ENCODE assay signal across 15 cellular contexts in genomic region chr9:68672215-68672614, GRCh38. TPM values are rescaled to one million over a fixed set of nuclear protein-coding genes. Genes with fewer than 3 reads are reported as not detected.
A peak's percentile ranks its signal among the peaks of the same experiment; 100 is the strongest.
DNase-seq lines count a peak whose midpoint lies in the region; ATAC-seq and TF ChIP-seq lines count a peak whose summit lies in the region.
"Had no signal": no experiment of that assay in that cellular context is flagged by ENCODE, and none has a peak within 500 bp of the region (broad histone marks: within the 10 kb centered on the region; RNA-seq: fewer than 3 reads in every experiment).

No MANE protein-coding gene starts in this region.

- no peak for TF ChIP-seq CTCF in nephron progenitor cell (IDR thresholded peaks at IDR 0.05)

- H3K36me3 Mint-ChIP-seq in activated T-helper 2 cell treated with anti-CD3 and anti-CD28 coated beads, Interferon-gamma antibody, Interleukin-2, Interleukin-4, amounts not matched to agents 10 μg/mL and 5 μg/mL and 100 μg/mL, durations not matched to agents 14 hours and 24 hours and 36 hours (ENCODE audit: low read depth), result no peaks in the 10 kb centered on the region
- no peaks in the 10 kb centered on the region for H3K36me3 Mint-ChIP-seq in nephron progenitor cell (ENCODE audit: low read depth)
- H3K36me3 Mint-ChIP-seq: T-cell had no signal

- peak; percentile 76 for ATAC-seq in GM18858 (IDR thresholded peaks at IDR 0.05; ENCODE audit: unreplicated experiment)
- peak; percentile 68 for ATAC-seq in GM19397 (IDR thresholded peaks at IDR 0.05; ENCODE audit: unreplicated experiment)
- ATAC-seq in HG03175 (IDR thresholded peaks at IDR 0.05; ENCODE audit: unreplicated experiment), result peak; percentile 70
- ATAC-seq: T-cell had no signal

- peaks cover 22% of the 10 kb centered on the region for H3K4me1 Mint-ChIP-seq in activated T-helper 2 cell treated with anti-CD3 and anti-CD28 coated beads, Interferon-gamma antibody, Interleukin-2, Interleukin-4, amounts not matched to agents 10 μg/mL and 5 μg/mL and 100 μg/mL, durations not matched to agents 14 hours and 24 hours and 36 hours (ENCODE audit: low read depth)
- peaks cover 15% of the 10 kb centered on the region for H3K4me1 Mint-ChIP-seq in nephron progenitor cell
- H3K4me1 Mint-ChIP-seq: T-cell had no signal

- DNase-seq in activated T-helper 2 cell treated with anti-CD3 and anti-CD28 coated beads, Interferon-gamma antibody, Interleukin-2, Interleukin-4, amounts not matched to agents 10 μg/mL and 5 μg/mL and 100 μg/mL, durations not matched to agents 14 hours and 24 hours and 36 hours (ENCODE audit: low spot score), result no peak
- DNase-seq in hypothalamus (lab: John Stamatoyannopoulos, UW), result no peak
- no peak for DNase-seq in ecto neural progenitor cell (ENCODE audit: low spot score)
- no peak for DNase-seq in nephron progenitor cell
- DNase-seq: Caco-2, DMS53, NCI-H1092, NCI-H146, NCI-H2081 treated with DMSO at 0.1 percent for 48 hours, NCI-H524, Right ventricle myocardium superior, T-cell had no signal

- peak overlapping the region; percentile 25 for H3K27ac Mint-ChIP-seq in activated T-helper 2 cell treated with anti-CD3 and anti-CD28 coated beads, Interferon-gamma antibody, Interleukin-2, Interleukin-4, amounts not matched to agents 10 μg/mL and 5 μg/mL and 100 μg/mL, durations not matched to agents 14 hours and 24 hours and 36 hours
- no peak overlapping the region for H3K27ac Mint-ChIP-seq in nephron progenitor cell
- H3K27ac Mint-ChIP-seq: T-cell had no signal

- intact Hi-C loops in activated T-helper 2 cell treated with anti-CD3 and anti-CD28 coated beads, Interferon-gamma antibody, Interleukin-2, Interleukin-4, amounts not matched to agents 10 μg/mL and 5 μg/mL and 100 μg/mL, durations not matched to agents 14 hours and 24 hours and 36 hours (cut with micrococcal nuclease), result loop anchor here (1.0 kb wide), 1 partner anchor 19 kb away; no protein-coding TSS in a partner anchor

- H3K9me3 Mint-ChIP-seq in activated T-helper 2 cell treated with anti-CD3 and anti-CD28 coated beads, Interferon-gamma antibody, Interleukin-2, Interleukin-4, amounts not matched to agents 10 μg/mL and 5 μg/mL and 100 μg/mL, durations not matched to agents 14 hours and 24 hours and 36 hours, result no peaks in the 10 kb centered on the region
- H3K9me3 Mint-ChIP-seq in nephron progenitor cell, result no peaks in the 10 kb centered on the region
- H3K9me3 Mint-ChIP-seq: T-cell had no signal

- H3K4me3 Mint-ChIP-seq in activated T-helper 2 cell treated with anti-CD3 and anti-CD28 coated beads, Interferon-gamma antibody, Interleukin-2, Interleukin-4, amounts not matched to agents 10 μg/mL and 5 μg/mL and 100 μg/mL, durations not matched to agents 14 hours and 24 hours and 36 hours (ENCODE audit: low read depth), result no peak overlapping the region
- no peak overlapping the region for H3K4me3 Mint-ChIP-seq in nephron progenitor cell
- H3K4me3 Mint-ChIP-seq: T-cell had no signal

- H3K27me3 Mint-ChIP-seq in activated T-helper 2 cell treated with anti-CD3 and anti-CD28 coated beads, Interferon-gamma antibody, Interleukin-2, Interleukin-4, amounts not matched to agents 10 μg/mL and 5 μg/mL and 100 μg/mL, durations not matched to agents 14 hours and 24 hours and 36 hours (ENCODE audit: low read depth), result peaks cover 6% of the 10 kb centered on the region
- peaks cover 10% of the 10 kb centered on the region for H3K27me3 Mint-ChIP-seq in nephron progenitor cell (ENCODE audit: low read depth, poor library complexity)

RNA-seq across cellular contexts. Expression of gene PIP5K1B, which starts 32.8 kb away (rescaled TPM):
- 76.2 and 77.2 TPM in 2 replicates for total RNA-seq in activated T-helper 2 cell treated with anti-CD3 and anti-CD28 coated beads, Interferon-gamma antibody, Interleukin-2, Interleukin-4, amounts not matched to agents 10 μg/mL and 5 μg/mL and 100 μg/mL, durations not matched to agents 14 hours and 24 hours and 36 hours
